ENCODE assay signal across 12 cellular contexts in the genomic region with DNA sequence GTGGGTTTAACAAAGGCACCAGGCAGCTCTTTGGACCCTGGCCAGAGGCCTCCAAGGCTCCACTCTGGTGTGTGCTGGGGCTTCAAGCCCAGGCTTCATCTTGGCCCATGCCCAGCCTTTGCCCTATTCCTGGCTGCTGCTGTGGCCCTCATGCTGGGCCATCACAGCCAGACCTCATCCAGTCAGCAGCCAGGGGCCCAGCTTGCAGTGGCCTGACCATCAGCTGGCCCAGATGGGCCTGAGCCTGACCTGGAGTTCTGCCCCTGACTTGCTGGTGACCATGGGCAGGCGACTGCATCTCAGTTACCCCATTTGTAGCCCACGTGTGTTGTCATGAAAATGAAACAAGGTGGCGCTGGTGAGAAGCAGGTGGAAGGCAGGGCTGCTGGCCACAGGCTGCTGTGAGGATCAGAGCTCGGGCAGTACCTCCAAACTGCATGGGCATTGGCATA.
A peak's percentile ranks its signal among the peaks of the same experiment; 100 is the strongest.
DNase-seq lines count a peak whose midpoint lies in the region; ATAC-seq and TF ChIP-seq lines count a peak whose summit lies in the region.
"Had no signal": no experiment of that assay in that cellular context is flagged by ENCODE, and none has a peak within 500 bp of the region (broad histone marks: within the 10 kb centered on the region; RNA-seq: fewer than 3 reads in every experiment).

No MANE protein-coding gene starts in this region.

- in situ Hi-C loops in ACHN (cut with HindIII; ENCODE audit: low pct_ligation_motif_present, low pct_unique_long_range_greater_than_20kb, low sequenced_read_pairs) (no loop called here), GM13976 (cut with MboI; ENCODE audit: low sequenced_read_pairs, unreplicated experiment) (no loop called here)

- H3K27me3 Mint-ChIP-seq in WTC11 (ENCODE audit: low read depth) = no peaks in the 10 kb centered on the region
- H3K27me3 Mint-ChIP-seq: CD4-positive, CD25-positive, alpha-beta regulatory T cell; naive thymus-derived CD4-positive, alpha-beta T cell; T-helper 17 cell had no signal

- no peaks in the 10 kb centered on the region for H3K4me1 Mint-ChIP-seq in WTC11

- ATAC-seq in HCT116 = peak; percentile 65
- peak; percentile 56; the same call in 1 of the 2 replicates for ATAC-seq in WTC11
- ATAC-seq in aorta (ENCODE audit: low FRiP score) = no peak
- ATAC-seq: naive thymus-derived CD4-positive, alpha-beta T cell; T-helper 17 cell had no signal

- peaks cover 5% of the 10 kb centered on the region; the same call in 1 of the 2 replicates for H3K36me3 Mint-ChIP-seq in WTC11

- CTCF ChIA-PET in HCT116 (lab: Charles Lee) = interaction anchor here (1.1 to 1.3 kb wide), 2 partner anchors 13 to 14 kb away, joined by 3 read pairs; no protein-coding TSS in a partner anchor
- CTCF ChIA-PET in WTC11 (lab: Charles Lee) = interaction anchor here (0.6 to 2.5 kb wide), 10 partner anchors 9 to 166 kb away, joined by 3 to 17 read pairs (median 8); no protein-coding TSS in a partner anchor

- no peaks in the 10 kb centered on the region for H3K9me2 ChIP-seq in HCT116 (ENCODE audit: insufficient read depth)

- H3K27ac ChIP-seq in HCT116 (ENCODE audit: low read depth, low read length) = no peak overlapping the region
- no peak overlapping the region for H3K27ac ChIP-seq in aorta (ENCODE audit: low read depth in 1 of 2, low read length in 2 of 2)
- H3K27ac ChIP-seq: stomach had no signal

- intact Hi-C loops in HCT116 (cut with micrococcal nuclease) (no loop called here), aorta (cut with DNase I) (no loop called here)

- no peak overlapping the region for H3K4me3 ChIP-seq in HCT116 (replicated peaks in 1 of 2; ENCODE audit: low read depth in 1 of 2, low read length in 2 of 2)
- H3K4me3 ChIP-seq in aorta (ENCODE audit: low read length in 2 of 2) = no peak overlapping the region
- H3K4me3 ChIP-seq: stomach had no signal

- no peak overlapping the region for H2AFZ ChIP-seq in HCT116 (ENCODE audit: low read depth, low read length, poor library complexity, severe bottlenecking)

- DNase-seq in ACHN = peak; percentile 14
- no peak for DNase-seq in HCT116 (ENCODE audit: low read depth, low spot score)
- peak; percentile 45 for DNase-seq in WTC11 (ENCODE audit: low spot score)
- peak; percentile 51 for DNase-seq in iPS-NIHi11 (ENCODE audit: low spot score)
- no peak for DNase-seq in aorta
- DNase-seq in GM13976 (ENCODE audit: low spot score) = no peak
- DNase-seq in stimulated activated CD4-positive, alpha-beta T cell treated with anti-CD3 and anti-CD28 coated beads, Interleukin-4, amount 100 ng/mL, for 4 hours = no peak
- no peak for DNase-seq in GDM1 (lab: John Stamatoyannopoulos, UW)
- DNase-seq: CD4-positive, CD25-positive, alpha-beta regulatory T cell; stomach; T-helper 17 cell had no signal

- no peaks in the 10 kb centered on the region for H3K9me3 ChIP-seq in HCT116 (ENCODE audit: control insufficient read depth in 1 of 2, insufficient read depth in 1 of 2, low read depth in 1 of 2, low read length in 2 of 2)
- H3K9me3 ChIP-seq in aorta (ENCODE audit: control insufficient read depth, low read length) = no peaks in the 10 kb centered on the region
- H3K9me3 ChIP-seq: stomach had no signal

- 0 out of 2 replicates have a peak, but pooled peaks have one; percentile 17 for TF ChIP-seq RAD21 in HCT116 (IDR thresholded peaks at IDR 0.05; ENCODE audit: low read depth)

- H3K9me3 Mint-ChIP-seq in WTC11 = no peaks in the 10 kb centered on the region
- H3K9me3 Mint-ChIP-seq: CD4-positive, CD25-positive, alpha-beta regulatory T cell; naive thymus-derived CD4-positive, alpha-beta T cell had no signal

- H3K79me2 ChIP-seq in HCT116 (ENCODE audit: insufficient read depth, low read length) = peaks cover 5% of the 10 kb centered on the region; the same call in 1 of the 2 replicates

- TF ChIP-seq POLR2A in HCT116 (IDR thresholded peaks at IDR 0.05; ENCODE audit: borderline replicate concordance, extremely low read depth, insufficient read depth, insufficient read length) = no peak

- TF ChIP-seq CTCF in HCT116 (IDR thresholded peaks at IDR 0.05 in 2 of 3, conservative IDR thresholded peaks at IDR 0.05 in 1 of 3; ENCODE audit: borderline replicate concordance in 1 of 3, insufficient read depth in 1 of 3, low read depth in 2 of 3, low read length in 2 of 3) = peak in 2 of 3 experiments; percentile 30 to 49; a peak in 3 of 6 replicates
- TF ChIP-seq CTCF in WTC11 (IDR thresholded peaks at IDR 0.05) = no peak
- TF ChIP-seq CTCF in GM13976 (IDR thresholded peaks at IDR 0.05; ENCODE audit: borderline replicate concordance, control extremely low read depth, extremely low read depth, insufficient read depth, missing control alignments) = no peak

- H3K36me3 ChIP-seq in HCT116 (ENCODE audit: control insufficient read depth in 1 of 2, insufficient read depth in 2 of 2, low read length in 2 of 2) = peaks cover 21 to 33% of the 10 kb centered on the region in 2 experiments; a peak in 3 of 4 replicates
- peaks cover 0 to 6% of the 10 kb centered on the region in 2 donors for H3K36me3 ChIP-seq in aorta (ENCODE audit: control insufficient read depth in 1 of 2, insufficient read depth in 2 of 2, low read length in 1 of 2)

- no TSS peak for BruUV-seq in HCT116 (replicated peaks; lab: Mats Ljungman, UMichigan)

- H3K4me1 ChIP-seq in HCT116 (ENCODE audit: control insufficient read depth in 1 of 2, insufficient read depth in 2 of 2, low read length in 2 of 2) = no peaks in the 10 kb centered on the region
- no peaks in the 10 kb centered on the region for H3K4me1 ChIP-seq in aorta (ENCODE audit: control insufficient read depth in 1 of 2, insufficient read depth in 2 of 2, low read length in 2 of 2)

- no peak overlapping the region for H3K4me3 Mint-ChIP-seq in WTC11
- H3K4me3 Mint-ChIP-seq: naive thymus-derived CD4-positive, alpha-beta T cell; T-helper 17 cell had no signal

- POLR2A ChIA-PET in HCT116 (lab: Charles Lee) (no interaction called here), WTC11 (lab: Charles Lee) (no interaction called here)

- H3K27me3 ChIP-seq in HCT116 (ENCODE audit: insufficient read depth, low read length) (no peaks in the 10 kb centered on the region), aorta (ENCODE audit: control insufficient read depth in 1 of 2, insufficient read depth in 2 of 2, low read length in 1 of 2) (no peaks in the 10 kb centered on the region)
- H3K27me3 ChIP-seq: stomach had no signal

- H3K27ac Mint-ChIP-seq in WTC11 = no peak overlapping the region
- H3K27ac Mint-ChIP-seq: T-helper 17 cell had no signal

- H4K20me1 ChIP-seq in HCT116 (ENCODE audit: insufficient read depth) = no peaks in the 10 kb centered on the region

- 75 to 79% methylated on average over 4 of the region's 4 CpGs for WGBS in aorta, 2 donors

- no peak overlapping the region for H3K9ac ChIP-seq in HCT116 (ENCODE audit: low read length)

- RAD21 ChIA-PET in HCT116 (lab: Charles Lee; ENCODE audit: low non-redundant PET in 1 of 2, low total read pairs in 2 of 2, uncharacterized antibody in 2 of 2, unreplicated experiment in 2 of 2) = no interaction called here

- H3K4me2 ChIP-seq in HCT116 (ENCODE audit: low read length) = no peak overlapping the region

TF ChIP-seq in HCT116, 20 proteins besides CTCF, POLR2A, EP300 and RAD21 (continues in another document):
- no peak for TF ChIP-seq EGR1 (IDR thresholded peaks at IDR 0.05; ENCODE audit: low read depth)
- no peak for TF ChIP-seq CEBPB (IDR thresholded peaks at IDR 0.05; ENCODE audit: low read depth)

TF ChIP-seq in WTC11, 78 proteins besides CTCF, POLR2A, EP300 and RAD21 (continues in another document):
- TF ChIP-seq, protein P1, sequence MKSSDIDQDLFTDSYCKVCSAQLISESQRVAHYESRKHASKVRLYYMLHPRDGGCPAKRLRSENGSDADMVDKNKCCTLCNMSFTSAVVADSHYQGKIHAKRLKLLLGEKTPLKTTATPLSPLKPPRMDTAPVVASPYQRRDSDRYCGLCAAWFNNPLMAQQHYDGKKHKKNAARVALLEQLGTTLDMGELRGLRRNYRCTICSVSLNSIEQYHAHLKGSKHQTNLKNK (CRISPR knock-in tag; IDR thresholded peaks at IDR 0.05) = no peak
- TF ChIP-seq, protein P2, sequence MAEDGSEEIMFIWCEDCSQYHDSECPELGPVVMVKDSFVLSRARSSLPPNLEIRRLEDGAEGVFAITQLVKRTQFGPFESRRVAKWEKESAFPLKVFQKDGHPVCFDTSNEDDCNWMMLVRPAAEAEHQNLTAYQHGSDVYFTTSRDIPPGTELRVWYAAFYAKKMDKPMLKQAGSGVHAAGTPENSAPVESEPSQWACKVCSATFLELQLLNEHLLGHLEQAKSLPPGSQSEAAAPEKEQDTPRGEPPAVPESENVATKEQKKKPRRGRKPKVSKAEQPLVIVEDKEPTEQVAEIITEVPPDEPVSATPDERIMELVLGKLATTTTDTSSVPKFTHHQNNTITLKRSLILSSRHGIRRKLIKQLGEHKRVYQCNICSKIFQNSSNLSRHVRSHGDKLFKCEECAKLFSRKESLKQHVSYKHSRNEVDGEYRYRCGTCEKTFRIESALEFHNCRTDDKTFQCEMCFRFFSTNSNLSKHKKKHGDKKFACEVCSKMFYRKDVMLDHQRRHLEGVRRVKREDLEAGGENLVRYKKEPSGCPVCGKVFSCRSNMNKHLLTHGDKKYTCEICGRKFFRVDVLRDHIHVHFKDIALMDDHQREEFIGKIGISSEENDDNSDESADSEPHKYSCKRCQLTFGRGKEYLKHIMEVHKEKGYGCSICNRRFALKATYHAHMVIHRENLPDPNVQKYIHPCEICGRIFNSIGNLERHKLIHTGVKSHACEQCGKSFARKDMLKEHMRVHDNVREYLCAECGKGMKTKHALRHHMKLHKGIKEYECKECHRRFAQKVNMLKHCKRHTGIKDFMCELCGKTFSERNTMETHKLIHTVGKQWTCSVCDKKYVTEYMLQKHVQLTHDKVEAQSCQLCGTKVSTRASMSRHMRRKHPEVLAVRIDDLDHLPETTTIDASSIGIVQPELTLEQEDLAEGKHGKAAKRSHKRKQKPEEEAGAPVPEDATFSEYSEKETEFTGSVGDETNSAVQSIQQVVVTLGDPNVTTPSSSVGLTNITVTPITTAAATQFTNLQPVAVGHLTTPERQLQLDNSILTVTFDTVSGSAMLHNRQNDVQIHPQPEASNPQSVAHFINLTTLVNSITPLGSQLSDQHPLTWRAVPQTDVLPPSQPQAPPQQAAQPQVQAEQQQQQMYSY (CRISPR knock-in tag; IDR thresholded peaks at IDR 0.05) = no peak
- TF ChIP-seq, protein P3, sequence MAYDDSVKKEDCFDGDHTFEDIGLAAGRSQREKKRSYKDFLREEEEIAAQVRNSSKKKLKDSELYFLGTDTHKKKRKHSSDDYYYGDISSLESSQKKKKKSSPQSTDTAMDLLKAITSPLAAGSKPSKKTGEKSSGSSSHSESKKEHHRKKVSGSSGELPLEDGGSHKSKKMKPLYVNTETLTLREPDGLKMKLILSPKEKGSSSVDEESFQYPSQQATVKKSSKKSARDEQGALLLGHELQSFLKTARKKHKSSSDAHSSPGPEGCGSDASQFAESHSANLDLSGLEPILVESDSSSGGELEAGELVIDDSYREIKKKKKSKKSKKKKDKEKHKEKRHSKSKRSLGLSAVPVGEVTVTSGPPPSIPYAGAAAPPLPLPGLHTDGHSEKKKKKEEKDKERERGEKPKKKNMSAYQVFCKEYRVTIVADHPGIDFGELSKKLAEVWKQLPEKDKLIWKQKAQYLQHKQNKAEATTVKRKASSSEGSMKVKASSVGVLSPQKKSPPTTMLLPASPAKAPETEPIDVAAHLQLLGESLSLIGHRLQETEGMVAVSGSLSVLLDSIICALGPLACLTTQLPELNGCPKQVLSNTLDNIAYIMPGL (CRISPR knock-in tag; IDR thresholded peaks at IDR 0.05) = no peak
- TF ChIP-seq OVOL2 (CRISPR knock-in tag; IDR thresholded peaks at IDR 0.05; ENCODE audit: borderline replicate concordance) = no peak

Comparison
In these comparisons a context has a peak if more than half of its experiments do, and no peak if none do; other contexts are left out.
1. DNase-seq: peak in ACHN (single experiment), WTC11 (single experiment) and iPS-NIHi11 (single experiment); none in HCT116 (single experiment), aorta (0 of 2), GM13976 (single experiment), stimulated activated CD4-positive, alpha-beta T cell treated with anti-CD3 and anti-CD28 coated beads, Interleukin-4, amount 100 ng/mL, for 4 hours (0 of 2) and GDM1 (single experiment).
2. CTCF ChIP-seq: peak in HCT116 (2 of 3); none in WTC11 (single experiment) and GM13976 (single experiment).